18 cellular contexts compared by ENCODE assay signal in the genomic region with DNA sequence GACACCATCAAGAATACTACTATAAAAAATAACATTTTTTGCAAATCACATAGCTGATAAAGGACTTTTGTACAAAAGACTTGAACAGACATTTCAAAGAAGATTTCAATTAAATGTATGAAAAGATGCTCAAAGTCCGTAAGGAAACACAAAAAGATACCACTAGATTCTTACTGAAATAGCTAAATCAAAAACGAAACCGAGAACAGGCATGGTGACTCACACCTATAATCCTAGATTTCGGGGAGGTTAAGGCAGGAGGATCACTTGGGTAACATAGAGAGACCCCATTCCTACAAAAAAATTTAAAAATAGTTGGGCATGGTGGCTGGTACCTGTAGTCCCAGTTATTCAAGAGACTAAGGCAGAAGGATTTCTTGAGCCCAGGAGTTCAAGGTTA.
DNase-seq lines count a peak whose midpoint lies in the region; ATAC-seq, FAIRE-seq and TF ChIP-seq lines count a peak whose summit lies in the region.
"Had no signal": no experiment of that assay in that cellular context is flagged by ENCODE, and none has a peak within 500 bp of the region (broad histone marks: within the 10 kb centered on the region; RNA-seq: fewer than 3 reads in every experiment).

No MANE protein-coding gene starts in this region.

- no peaks in the 10 kb centered on the region; the same call in 1 of the 2 replicates for H3K9me2 ChIP-seq in OCI-LY7 (ENCODE audit: insufficient read depth, low read length)

- H3K4me1 ChIP-seq in OCI-LY7 (ENCODE audit: insufficient read depth, low read length, poor library complexity, severe bottlenecking) = no peaks in the 10 kb centered on the region
- H3K4me1 ChIP-seq: BLaER1, Caco-2 had no signal

- intact Hi-C loops in OCI-LY7 (cut with micrococcal nuclease; ENCODE audit: unreplicated experiment) = no loop called here

- no peak for DNase-seq in MG63
- no peak for DNase-seq in OCI-LY7 (ENCODE audit: low spot score)
- DNase-seq in RCC 7860 (ENCODE audit: low spot score) = no peak
- no peak for DNase-seq in NCI-H2227 (lab: John Stamatoyannopoulos, UW; ENCODE audit: unreplicated experiment)
- DNase-seq: Caco-2; CD4-positive, CD25-positive, alpha-beta regulatory T cell; CD8-positive, alpha-beta T cell; DMS153; DND-41; GOT3; H7; HCEC 1CT had no signal

- H3K9me3 ChIP-seq in MG63 (no peaks in the 10 kb centered on the region; the same call in 1 of the 2 replicates), OCI-LY7 (ENCODE audit: low read length) (0 out of 2 replicates have a peak, but pooled peaks cover 4% of the 10 kb centered on the region)
- H3K9me3 ChIP-seq: BLaER1, Caco-2 had no signal

- H3K36me3 ChIP-seq in MG63 (no peaks in the 10 kb centered on the region), OCI-LY7 (ENCODE audit: insufficient read depth, low read length) (no peaks in the 10 kb centered on the region)
- H3K36me3 ChIP-seq: BLaER1 had no signal

- CTCF ChIA-PET in OCI-LY7 (lab: Charles Lee; ENCODE audit: unreplicated experiment) = no interaction called here

- peak overlapping the region; percentile 81 for H2AFZ ChIP-seq in OCI-LY7 (ENCODE audit: low read length)

- no peaks in the 10 kb centered on the region for H3K79me2 ChIP-seq in OCI-LY7 (ENCODE audit: insufficient read depth, low read depth, low read length)

- peak overlapping the region; percentile 22; the same call in 1 of the 2 replicates for H3K4me3 ChIP-seq in MG63
- no peak overlapping the region for H3K4me3 ChIP-seq in OCI-LY7 (ENCODE audit: low read depth, low read length, poor library complexity, severe bottlenecking)
- H3K4me3 ChIP-seq: BLaER1 had no signal

- peak overlapping the region; percentile 18; the same call in 1 of the 2 replicates for H3K4me2 ChIP-seq in OCI-LY7 (ENCODE audit: low read length)
- H3K4me2 ChIP-seq: BLaER1 had no signal

- no peaks in the 10 kb centered on the region for H4K20me1 ChIP-seq in OCI-LY7 (ENCODE audit: insufficient read depth, low read length)
- H4K20me1 ChIP-seq: BLaER1 had no signal

- BruUV-seq in OCI-LY7 (replicated peaks; lab: Mats Ljungman, UMichigan) = no TSS peak

- no peak overlapping the region for H3K27ac ChIP-seq in OCI-LY7 (ENCODE audit: low read depth, low read length, poor library complexity, severe bottlenecking)
- H3K27ac ChIP-seq: BLaER1, C4-2B had no signal

- peak; percentile 4 for FAIRE-seq in RCC 7860 (lab: Jason Lieb, UNC)
- FAIRE-seq: G401.6, GM12892 had no signal

- no peak for TF ChIP-seq CTCF in OCI-LY7 (conservative IDR thresholded peaks at IDR 0.05; ENCODE audit: low read length)

- ATAC-seq in HG03139 (IDR thresholded peaks at IDR 0.05; ENCODE audit: unreplicated experiment) = no peak
- no peak for ATAC-seq in HG03196 (IDR thresholded peaks at IDR 0.05; ENCODE audit: unreplicated experiment)
- ATAC-seq: CD8-positive, alpha-beta T cell had no signal

- no peaks in the 10 kb centered on the region for H3K27me3 ChIP-seq in MG63
- H3K27me3 ChIP-seq: BLaER1 had no signal

- POLR2A ChIA-PET in OCI-LY7 (lab: Charles Lee) = no interaction called here
